ENCODE assay signal across 27 cellular contexts in the genomic region with DNA sequence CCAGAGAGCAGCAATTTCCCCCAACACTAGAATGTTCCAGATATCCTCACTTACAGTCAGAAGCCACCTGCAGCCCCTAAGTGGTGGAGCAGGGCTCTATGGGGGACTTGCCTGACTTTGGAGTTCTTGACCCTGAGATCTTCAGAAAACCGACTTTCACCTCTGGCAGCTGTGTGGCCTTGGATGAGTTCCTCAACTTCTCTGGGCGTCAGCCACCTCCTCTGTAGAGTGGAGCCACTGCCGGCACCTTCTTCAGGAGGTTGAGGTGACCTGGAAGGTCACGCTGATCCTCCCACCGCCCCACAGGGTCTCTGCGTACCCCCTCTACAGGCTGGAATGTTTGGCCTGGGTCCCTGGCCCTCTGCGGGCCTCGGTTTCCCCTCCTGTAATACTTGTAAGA. TPM values are rescaled to one million over a fixed set of nuclear protein-coding genes. Genes with fewer than 3 reads are reported as not detected.
"Had no signal": no experiment of that assay in that cellular context is flagged by ENCODE, and none has a peak within 500 bp of the region (broad histone marks: within the 10 kb centered on the region; RNA-seq: fewer than 3 reads in every experiment).

No MANE protein-coding gene starts in this region.

- H3K27me3 ChIP-seq: body of pancreas, cardiac muscle cell had no signal

- H3K36me3 Mint-ChIP-seq: activated CD8-positive, alpha-beta memory T cell treated with anti-CD3 and anti-CD28 coated beads, Interleukin-2, amount 10 ng/mL, durations not matched to agents 7 days and 5 days; activated naive CD4-positive, alpha-beta T cell treated with anti-CD3 and anti-CD28 coated beads, Interleukin-2, amount 50 U/mL, for 72 hours; WTC11 had no signal

- H3K9me3 Mint-ChIP-seq: activated naive CD4-positive, alpha-beta T cell treated with anti-CD3 and anti-CD28 coated beads, Interleukin-2, amount 50 U/mL, for 72 hours; activated naive CD8-positive, alpha-beta T cell treated with anti-CD3 and anti-CD28 coated beads, Interleukin-2, amount 50 U/mL, for 24 hours; activated T-cell treated with anti-CD3 and anti-CD28 coated beads, Interleukin-2, amount 50 U/mL, for 24 hours; activated T-helper 1 cell treated with anti-CD3 and anti-CD28 coated beads, Interleukin-12 subunit alpha, Interleukin-12 subunit beta, Interleukin-2, Interleukin-4 antibody, amounts not matched to agents 30 ng/mL and 10 ng/mL and 1 ng/mL, durations not matched to agents 14 hours and 24 hours and 36 hours; WTC11 had no signal

- H3K27ac Mint-ChIP-seq: activated CD8-positive, alpha-beta memory T cell treated with anti-CD3 and anti-CD28 coated beads, Interleukin-2, amount 10 ng/mL, durations not matched to agents 7 days and 5 days; activated naive CD4-positive, alpha-beta T cell treated with anti-CD3 and anti-CD28 coated beads, Interleukin-2, amount 50 U/mL, for 72 hours; activated naive CD8-positive, alpha-beta T cell treated with anti-CD3 and anti-CD28 coated beads, Interleukin-2, amount 50 U/mL, for 24 hours; activated T-cell treated with anti-CD3 and anti-CD28 coated beads, Interleukin-2, amount 50 U/mL, for 24 hours; activated T-helper 1 cell treated with anti-CD3 and anti-CD28 coated beads, Interleukin-12 subunit alpha, Interleukin-12 subunit beta, Interleukin-2, Interleukin-4 antibody, amounts not matched to agents 30 ng/mL and 10 ng/mL and 1 ng/mL, durations not matched to agents 14 hours and 24 hours and 36 hours; WTC11 had no signal

- H3K4me3 Mint-ChIP-seq: activated CD8-positive, alpha-beta memory T cell treated with anti-CD3 and anti-CD28 coated beads, Interleukin-2, amount 10 ng/mL, durations not matched to agents 7 days and 5 days; activated naive CD8-positive, alpha-beta T cell treated with anti-CD3 and anti-CD28 coated beads, Interleukin-2, amount 50 U/mL, for 24 hours; activated T-cell treated with anti-CD3 and anti-CD28 coated beads, Interleukin-2, amount 50 U/mL, for 24 hours; activated T-helper 1 cell treated with anti-CD3 and anti-CD28 coated beads, Interleukin-12 subunit alpha, Interleukin-12 subunit beta, Interleukin-2, Interleukin-4 antibody, amounts not matched to agents 30 ng/mL and 10 ng/mL and 1 ng/mL, durations not matched to agents 14 hours and 24 hours and 36 hours; T-helper 17 cell; WTC11 had no signal

- DNase-seq: activated CD4-positive, alpha-beta T cell treated with anti-CD3 and anti-CD28 coated beads for 48 hours; activated CD4-positive, alpha-beta T cell treated with anti-CD3 and anti-CD28 coated beads, Interleukin-2, amount 50 U/mL, for 48 hours; activated CD4-positive, CD25-positive, alpha-beta regulatory T cell treated with anti-CD3 and anti-CD28 coated beads, Interleukin-2, amount 50 U/mL, for 72 hours; activated CD8-positive, alpha-beta memory T cell treated with anti-CD3 and anti-CD28 coated beads, Interleukin-2, amount 10 ng/mL, durations not matched to agents 7 days and 5 days; activated effector memory CD4-positive, alpha-beta T cell treated with Interleukin-2 at 50 U/mL for 16 hours; activated naive CD4-positive, alpha-beta T cell treated with Interleukin-2 at 50 U/mL for 16 hours; activated naive CD8-positive, alpha-beta T cell treated with anti-CD3 and anti-CD28 coated beads, Interleukin-2, amount 50 U/mL, for 24 hours; activated T-cell treated with anti-CD3 and anti-CD28 coated beads, Interleukin-2, amount 50 U/mL, for 24 hours; amniotic stem cell; body of pancreas; KBM-7; NCI-H1092; NCI-H2029; NCI-H2107; NCI-H510A treated with DMSO at 0.1 percent for 48 hours; PC-3; SHP77; T-helper 17 cell; T-helper 9 cell had no signal

- H3K4me3 ChIP-seq: ascending aorta, body of pancreas, cardiac muscle cell had no signal

- H3K9me3 ChIP-seq: ascending aorta, body of pancreas had no signal

- H3K36me3 ChIP-seq: ascending aorta, cardiac muscle cell had no signal

- H3K27ac ChIP-seq: ascending aorta had no signal

- H3K4me1 Mint-ChIP-seq: activated CD8-positive, alpha-beta memory T cell treated with anti-CD3 and anti-CD28 coated beads, Interleukin-2, amount 10 ng/mL, durations not matched to agents 7 days and 5 days; activated naive CD8-positive, alpha-beta T cell treated with anti-CD3 and anti-CD28 coated beads, Interleukin-2, amount 50 U/mL, for 24 hours; T-helper 17 cell had no signal

RNA-seq across cellular contexts. Expression of a gene that starts 7.1 kb away (rescaled TPM):
- total RNA-seq: activated CD8-positive, alpha-beta memory T cell treated with anti-CD3 and anti-CD28 coated beads, Interleukin-2, amount 10 ng/mL, durations not matched to agents 7 days and 5 days; activated T-helper 1 cell treated with anti-CD3 and anti-CD28 coated beads, Interleukin-12 subunit alpha, Interleukin-12 subunit beta, Interleukin-2, Interleukin-4 antibody, amounts not matched to agents 30 ng/mL and 10 ng/mL and 1 ng/mL, durations not matched to agents 14 hours and 24 hours and 36 hours; ascending aorta; body of pancreas; LHCN-M2; M059J; PC-3; SK-MEL-5 had no signal
- polyA plus RNA-seq: cardiac muscle cell had no signal

RNA-seq across cellular contexts. Expression of a gene that starts 26.2 kb away (rescaled TPM):
- total RNA-seq: activated CD8-positive, alpha-beta memory T cell treated with anti-CD3 and anti-CD28 coated beads, Interleukin-2, amount 10 ng/mL, durations not matched to agents 7 days and 5 days; activated T-helper 1 cell treated with anti-CD3 and anti-CD28 coated beads, Interleukin-12 subunit alpha, Interleukin-12 subunit beta, Interleukin-2, Interleukin-4 antibody, amounts not matched to agents 30 ng/mL and 10 ng/mL and 1 ng/mL, durations not matched to agents 14 hours and 24 hours and 36 hours; ascending aorta; LHCN-M2; M059J had no signal
- polyA plus RNA-seq: cardiac muscle cell had no signal
